1 cellular context compared by ENCODE assay signal in genomic region chr16:30697264-30698138, GRCh38.
TF ChIP-seq lines count a peak whose summit lies in the region.

No MANE protein-coding gene starts in this region.

TF ChIP-seq in K562, 482 proteins besides CTCF, POLR2A, EP300 and RAD21 (continued from another document):
- TF ChIP-seq E2F1 (CRISPR knock-in tag; IDR thresholded peaks at IDR 0.05) (no peak; the same call in 1 of the 2 replicates), TAF7 (tag; IDR thresholded peaks at IDR 0.05) (no peak), MIER1 (IDR thresholded peaks at IDR 0.05; ENCODE audit: low read depth) (no peak), HCFC1 (IDR thresholded peaks at IDR 0.05; ENCODE audit: low read depth, low read length) (peak; percentile 94), ZBTB9 (CRISPR knock-in tag; IDR thresholded peaks at IDR 0.05) (no peak), GTF2B (IDR thresholded peaks at IDR 0.05; ENCODE audit: extremely low read depth, insufficient read length) (no peak), CEBPZ (IDR thresholded peaks at IDR 0.05; ENCODE audit: borderline replicate concordance, low read depth, low read length) (no peak), ZNF212 (CRISPR knock-in tag; IDR thresholded peaks at IDR 0.05) (no peak), ZNF121 (CRISPR knock-in tag; conservative IDR thresholded peaks at IDR 0.05) (no peak), FOS (IDR thresholded peaks at IDR 0.05; ENCODE audit: extremely low read depth, insufficient read length) (no peak), SLC30A9 (CRISPR knock-in tag; IDR thresholded peaks at IDR 0.05) (no peak), ZNF184 (CRISPR knock-in tag; IDR thresholded peaks at IDR 0.05) (no peak), HDAC2 (IDR thresholded peaks at IDR 0.05) (no peak; the same call in 1 of the 2 replicates), E2F4 (CRISPR knock-in tag; IDR thresholded peaks at IDR 0.05; ENCODE audit: low read depth) (peak; percentile 21; the same call in 1 of the 2 replicates)
